In genomic region chr5:170579623-170580022, GRCh38 we compare ENCODE assay signal across 20 cellular contexts.
DNase-seq lines count a peak whose midpoint lies in the region; ATAC-seq lines count a peak whose summit lies in the region.
"Had no signal": no experiment of that assay in that cellular context is flagged by ENCODE, and none has a peak within 500 bp of the region (broad histone marks: within the 10 kb centered on the region; RNA-seq: fewer than 3 reads in every experiment).

No MANE protein-coding gene starts in this region.

- no peak overlapping the region for H3K9ac ChIP-seq in neuronal stem cell (ENCODE audit: low read depth, low read length, poor library complexity)
- H3K9ac ChIP-seq: BLaER1 had no signal

- H2AK5ac ChIP-seq in neuronal stem cell (ENCODE audit: low read depth, low read length): no peak overlapping the region

- H3K4me1 ChIP-seq in SJCRH30: peaks cover 22% of the 10 kb centered on the region
- H3K4me1 ChIP-seq in ectodermal cell (ENCODE audit: control insufficient read depth, insufficient read depth, low read length): peaks cover 28% of the 10 kb centered on the region
- peaks cover 0 to 7% of the 10 kb centered on the region in 2 donors for H3K4me1 ChIP-seq in neuronal stem cell (ENCODE audit: control insufficient read depth in 2 of 2, insufficient read depth in 1 of 2, low read depth in 1 of 2, low read length in 2 of 2)
- H3K4me1 ChIP-seq: A549 had no signal

- peak overlapping the region; percentile 10; the same call in 1 of the 2 replicates for H3K27ac ChIP-seq in SJCRH30
- H3K27ac ChIP-seq in ectodermal cell (ENCODE audit: insufficient read depth, low read depth, low read length, poor library complexity, severe bottlenecking): peak overlapping the region; percentile 62
- H3K27ac ChIP-seq in neuronal stem cell (replicated peaks; ENCODE audit: low read length): peak overlapping the region; percentile 32
- H3K27ac ChIP-seq: 22Rv1, A549, BLaER1 had no signal

- intact Hi-C loops in left colon (cut with DNase I, micrococcal nuclease): no loop called here

- H3K4me2 ChIP-seq in neuronal stem cell (ENCODE audit: insufficient read depth, low read length, poor library complexity, severe bottlenecking): no peak overlapping the region
- H3K4me2 ChIP-seq: A549, BLaER1 had no signal

- no peak overlapping the region for H2BK12ac ChIP-seq in neuronal stem cell (ENCODE audit: low read length)

- H3K18ac ChIP-seq in neuronal stem cell (ENCODE audit: low read length): no peak overlapping the region

- no peak overlapping the region for H3K4ac ChIP-seq in neuronal stem cell (ENCODE audit: low read length)

- no peaks in the 10 kb centered on the region for H3K79me1 ChIP-seq in neuronal stem cell (ENCODE audit: low read depth, low read length)

- H2BK5ac ChIP-seq in neuronal stem cell (ENCODE audit: low read length): no peak overlapping the region

- no peak for ATAC-seq in left colon
- ATAC-seq: A549, HCT116, HepG2 had no signal

- H3K23ac ChIP-seq in neuronal stem cell (ENCODE audit: low read depth, low read length, poor library complexity): no peak overlapping the region

- no peaks in the 10 kb centered on the region; the same call in 1 of the 2 replicates for H3K27me3 ChIP-seq in SJCRH30
- no peaks in the 10 kb centered on the region for H3K27me3 ChIP-seq in ectodermal cell (ENCODE audit: control insufficient read depth, insufficient read depth, low read length, poor library complexity, severe bottlenecking)
- H3K27me3 ChIP-seq in neuronal stem cell (ENCODE audit: control insufficient read depth in 3 of 3, insufficient read depth in 3 of 3, low read depth in 1 of 3, low read length in 3 of 3): no peaks in the 10 kb centered on the region
- H3K27me3 ChIP-seq: BLaER1 had no signal

- no peak overlapping the region for H2BK120ac ChIP-seq in neuronal stem cell (ENCODE audit: low read depth, low read length)

- H3K4me3 ChIP-seq in SJCRH30 (no peak overlapping the region), ectodermal cell (ENCODE audit: insufficient read depth, low read depth, low read length) (no peak overlapping the region), neuronal stem cell (ENCODE audit: low read length in 2 of 2) (no peak overlapping the region)
- H3K4me3 ChIP-seq: A549, BLaER1 had no signal

- H3K9me3 ChIP-seq in SJCRH30 (replicated peaks): peaks cover 14% of the 10 kb centered on the region; the same call in 1 of the 2 replicates
- H3K9me3 ChIP-seq in ectodermal cell (ENCODE audit: control insufficient read depth, low read length): no peaks in the 10 kb centered on the region
- no peaks in the 10 kb centered on the region for H3K9me3 ChIP-seq in neuronal stem cell (replicated peaks in 1 of 2; ENCODE audit: control insufficient read depth in 2 of 2, insufficient read depth in 1 of 2, low read depth in 1 of 2, low read length in 2 of 2)
- H3K9me3 ChIP-seq: BLaER1 had no signal

- H4K8ac ChIP-seq in neuronal stem cell (ENCODE audit: low read depth, low read length): no peak overlapping the region

- WGBS in ectodermal cell, 2 experiments: 7 to 21% methylated on average over 3 of the region's 3 CpGs
- WGBS in neuronal stem cell (ENCODE audit: extremely low coverage in 2 of 2, insufficient read length in 2 of 2, insufficient replicate concordance in 1 of 2), 2 donors: no CpG with 5 or more reads among the region's 3 CpGs

- DNase-seq in NCI-H82 (lab: John Stamatoyannopoulos, UW) (peak; percentile 33), NCI-H82 treated with DMSO at 0.1 percent for 48 hours (lab: John Stamatoyannopoulos, UW; ENCODE audit: unreplicated experiment) (no peak), SJCRH30 (peak in 1 of 2 experiments; percentile 38), neuronal stem cell (ENCODE audit: low spot score) (peak; percentile 21), left colon (no peak), NCI-H526 (lab: John Stamatoyannopoulos, UW) (no peak)
- no peak for DNase-seq in stimulated activated CD4-positive, alpha-beta T cell treated with anti-CD3 and anti-CD28 coated beads, Interleukin-4, amount 100 ng/mL, for 4 hours
- DNase-seq: CD4-positive, alpha-beta memory T cell; DMS153; DMS79; GF-D8; GOT3; H7; HFFc6 had no signal

- no peak overlapping the region for H2AFZ ChIP-seq in neuronal stem cell (ENCODE audit: low read length)

- H3K36me3 ChIP-seq in SJCRH30: no peaks in the 10 kb centered on the region
- H3K36me3 ChIP-seq in ectodermal cell (ENCODE audit: control insufficient read depth, insufficient read depth, low read length): no peaks in the 10 kb centered on the region
- H3K36me3 ChIP-seq in neuronal stem cell (replicated peaks in 1 of 2; ENCODE audit: control insufficient read depth in 2 of 2, insufficient read depth in 2 of 2, low read length in 2 of 2): peaks cover 0 to 1% of the 10 kb centered on the region in 2 donors
- H3K36me3 ChIP-seq: BLaER1 had no signal

- no peak overlapping the region for H4K91ac ChIP-seq in neuronal stem cell (ENCODE audit: low read depth, low read length, poor library complexity)

- no peak overlapping the region for H2BK15ac ChIP-seq in neuronal stem cell (ENCODE audit: low read length)

- H3K14ac ChIP-seq in neuronal stem cell (ENCODE audit: low read length): no peak overlapping the region

Comparison
In these comparisons a context has a peak if more than half of its experiments do, and no peak if none do; other contexts are left out.
1. DNase-seq: peak in NCI-H82 (single experiment) and neuronal stem cell (single experiment); none in NCI-H82 treated with DMSO at 0.1 percent for 48 hours (single experiment), left colon (0 of 2), NCI-H526 (0 of 2) and stimulated activated CD4-positive, alpha-beta T cell treated with anti-CD3 and anti-CD28 coated beads, Interleukin-4, amount 100 ng/mL, for 4 hours (0 of 2).
2. H3K27ac ChIP-seq: peak in every context shown above with its lines; median percentile 62 in ectodermal cell; 32 in neuronal stem cell; 10 in SJCRH30.